9 cellular contexts compared by ENCODE assay signal in the genomic region with DNA sequence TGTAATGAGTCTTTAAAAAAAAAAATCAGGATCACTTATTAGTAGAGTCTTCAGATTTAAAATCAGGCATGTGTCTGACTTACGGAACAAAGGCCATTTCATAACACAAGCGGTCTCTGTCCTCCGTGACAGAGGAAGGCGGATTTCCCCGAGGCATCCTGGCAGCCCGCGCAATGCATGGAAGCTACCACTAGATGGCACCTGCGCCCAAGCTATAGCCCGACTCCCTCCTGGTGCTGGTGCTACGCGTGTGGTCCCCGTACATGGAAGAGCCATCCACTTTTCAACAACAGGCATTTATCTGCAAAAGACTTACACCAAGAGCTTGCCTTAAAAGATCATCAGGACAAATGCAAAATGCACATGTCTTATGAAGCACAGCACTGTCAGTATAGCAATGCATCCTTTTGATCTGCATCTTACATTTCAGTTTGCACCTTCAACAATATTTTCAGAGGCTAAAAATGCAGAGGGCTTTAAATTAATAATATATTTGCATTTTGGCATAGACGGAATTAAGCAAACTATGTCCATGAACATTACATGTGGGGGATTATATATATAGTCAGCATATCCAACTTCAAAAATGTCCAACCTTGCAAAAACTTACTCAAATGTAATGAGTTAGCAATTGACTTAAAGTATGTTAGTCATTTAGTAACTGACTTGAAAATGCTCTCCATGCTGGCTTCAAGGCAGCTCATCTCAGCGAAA.
DNase-seq lines count a peak whose midpoint lies in the region; ATAC-seq and TF ChIP-seq lines count a peak whose summit lies in the region.
"Had no signal": no experiment of that assay in that cellular context is flagged by ENCODE, and none has a peak within 500 bp of the region (broad histone marks: within the 10 kb centered on the region; RNA-seq: fewer than 3 reads in every experiment).

No MANE protein-coding gene starts in this region.

- CTCF ChIA-PET in Caco-2 (lab: Charles Lee), result interaction anchor here (0.5 to 1.1 kb wide), 2 partner anchors 94 to 311 kb away, joined by 3 read pairs; no protein-coding TSS in a partner anchor

- no peak overlapping the region for H3K27ac Mint-ChIP-seq in Caco-2 (ENCODE audit: unreplicated experiment)
- no peak overlapping the region for H3K27ac Mint-ChIP-seq in endodermal cell
- H3K27ac Mint-ChIP-seq in mesothelial cell of epicardium, result no peak overlapping the region
- H3K27ac Mint-ChIP-seq: activated naive CD8-positive, alpha-beta T cell had no signal

- no peaks in the 10 kb centered on the region for H3K9me3 Mint-ChIP-seq in Caco-2 (ENCODE audit: unreplicated experiment)
- no peaks in the 10 kb centered on the region for H3K9me3 Mint-ChIP-seq in endodermal cell
- H3K9me3 Mint-ChIP-seq in mesothelial cell of epicardium, result no peaks in the 10 kb centered on the region

- H3K9me3 ChIP-seq in Caco-2 (no peaks in the 10 kb centered on the region), endodermal cell (ENCODE audit: control insufficient read depth, low read length) (no peaks in the 10 kb centered on the region)

- DNase-seq in Caco-2 (peak; percentile 42 to 67), GM20000 (ENCODE audit: low spot score) (peak; percentile 93), NOMO-1 (lab: John Stamatoyannopoulos, UW; ENCODE audit: unreplicated experiment in 2 of 2) (peak; percentile 71 to 86), endodermal cell (peak; percentile 93), mesothelial cell of epicardium (ENCODE audit: low spot score in 2 of 2, unreplicated experiment in 2 of 2) (peak; percentile 63 to 89)
- peak; percentile 47 to 57 for DNase-seq in activated CD8-positive, alpha-beta memory T cell treated with anti-CD3 and anti-CD28 coated beads for 4 hours (ENCODE audit: low read depth in 2 of 2)
- DNase-seq in stimulated activated CD8-positive, alpha-beta memory T cell treated with anti-CD3 and anti-CD28 coated beads, Interleukin-4, amount 100 ng/mL, for 1 hour (ENCODE audit: low read depth in 2 of 2, low spot score in 1 of 2), result peak; percentile 54 to 60

- POLR2A ChIA-PET in Caco-2 (lab: Charles Lee), result no interaction called here

- BruUV-seq in Caco-2 (replicated peaks; lab: Mats Ljungman, UMichigan), result no TSS peak

- H3K4me1 ChIP-seq in Caco-2 (no peaks in the 10 kb centered on the region), endodermal cell (ENCODE audit: control insufficient read depth, insufficient read depth, low read length) (no peaks in the 10 kb centered on the region)

- no peaks in the 10 kb centered on the region for H3K27me3 ChIP-seq in Caco-2 (replicated peaks; ENCODE audit: control insufficient read depth, insufficient read depth, low read length)
- no peaks in the 10 kb centered on the region for H3K27me3 ChIP-seq in endodermal cell (ENCODE audit: control insufficient read depth, insufficient read depth, low read length, poor library complexity, severe bottlenecking)

- WGBS in endodermal cell (ENCODE audit: insufficient coverage in 1 of 2, insufficient read length in 1 of 2), 2 experiments, result 31 to 35% methylated on average over 5 to 13 of the region's 14 CpGs

- no peaks in the 10 kb centered on the region for H3K36me3 ChIP-seq in Caco-2 (ENCODE audit: control insufficient read depth, insufficient read depth, low read length)
- H3K36me3 ChIP-seq in endodermal cell (ENCODE audit: control insufficient read depth, insufficient read depth, low read length), result no peaks in the 10 kb centered on the region

- H3K4me3 Mint-ChIP-seq in Caco-2 (ENCODE audit: unreplicated experiment) (no peak overlapping the region), endodermal cell (no peak overlapping the region), mesothelial cell of epicardium (no peak overlapping the region)
- H3K4me3 Mint-ChIP-seq: activated naive CD8-positive, alpha-beta T cell had no signal

- H3K27ac ChIP-seq in endodermal cell (ENCODE audit: low read depth, low read length), result no peak overlapping the region

- TF ChIP-seq CTCF in Caco-2 (IDR thresholded peaks at IDR 0.05; ENCODE audit: insufficient read depth in 1 of 2, low read depth in 1 of 2, low read length in 1 of 2, severe bottlenecking in 1 of 2, unreplicated experiment in 1 of 2) (peak; percentile 53 to 68), GM20000 (IDR thresholded peaks at IDR 0.05; ENCODE audit: extremely low read depth, missing control alignments) (peak; percentile 96), endodermal cell (conservative IDR thresholded peaks at IDR 0.05) (peak; percentile 97), mesothelial cell of epicardium (IDR thresholded peaks at IDR 0.05; ENCODE audit: unreplicated experiment) (peak; percentile 84)

- no peaks in the 10 kb centered on the region for H3K4me1 Mint-ChIP-seq in Caco-2 (ENCODE audit: low read depth, unreplicated experiment)
- peaks cover 6% of the 10 kb centered on the region for H3K4me1 Mint-ChIP-seq in endodermal cell
- peaks cover 13% of the 10 kb centered on the region for H3K4me1 Mint-ChIP-seq in mesothelial cell of epicardium

- peaks cover 6% of the 10 kb centered on the region for H3K36me3 Mint-ChIP-seq in Caco-2 (ENCODE audit: insufficient read depth, unreplicated experiment)
- H3K36me3 Mint-ChIP-seq in endodermal cell (ENCODE audit: low read depth), result peaks cover 17% of the 10 kb centered on the region
- peaks cover 8% of the 10 kb centered on the region for H3K36me3 Mint-ChIP-seq in mesothelial cell of epicardium

- H3K4me3 ChIP-seq in Caco-2 (ENCODE audit: low read depth, low read length) (no peak overlapping the region), endodermal cell (ENCODE audit: low read length) (no peak overlapping the region)

- intact Hi-C loops in Caco-2 (cut with micrococcal nuclease; ENCODE audit: unreplicated experiment), result loop anchor here (1.0 kb wide), 4 partner anchors 27 to 310 kb away; no protein-coding TSS in a partner anchor

- H3K27me3 Mint-ChIP-seq in Caco-2 (ENCODE audit: insufficient read depth, unreplicated experiment) (no peaks in the 10 kb centered on the region), endodermal cell (ENCODE audit: insufficient read depth) (no peaks in the 10 kb centered on the region), mesothelial cell of epicardium (ENCODE audit: low read depth) (no peaks in the 10 kb centered on the region)
- H3K27me3 Mint-ChIP-seq: activated naive CD8-positive, alpha-beta T cell had no signal

- ATAC-seq in HG03575 (IDR thresholded peaks at IDR 0.05; ENCODE audit: extremely low read depth, insufficient number of reproducible peaks, low FRiP score, unreplicated experiment), result peak; percentile 67

- H3K9ac ChIP-seq in endodermal cell (ENCODE audit: extremely low read depth, low read length, poor library complexity, severe bottlenecking), result no peak overlapping the region
